In genomic region chr17:63780507-63780906, GRCh38 we compare ENCODE assay signal across 12 cellular contexts. TPM values are rescaled to one million over a fixed set of nuclear protein-coding genes. Genes with fewer than 3 reads are reported as not detected.
DNase-seq lines count a peak whose midpoint lies in the region; ATAC-seq, FAIRE-seq and TF ChIP-seq lines count a peak whose summit lies in the region.
"Had no signal": no experiment of that assay in that cellular context is flagged by ENCODE, and none has a peak within 500 bp of the region (broad histone marks: within the 10 kb centered on the region; RNA-seq: fewer than 3 reads in every experiment).

No MANE protein-coding gene starts in this region.

- peaks cover 61% of the 10 kb centered on the region for H3K4me1 ChIP-seq in A549
- peaks cover 54% of the 10 kb centered on the region for H3K4me1 ChIP-seq in vagina

- peaks cover 54% of the 10 kb centered on the region for H3K4me1 Mint-ChIP-seq in T-helper 17 cell

- TF ChIP-seq RAD21 in A549 (conservative IDR thresholded peaks at IDR 0.05 in 1 of 2, IDR thresholded peaks at IDR 0.05 in 1 of 2), result no peak

- H3K36me3 Mint-ChIP-seq in T-helper 17 cell (ENCODE audit: low read depth), result peaks cover 13% of the 10 kb centered on the region

- H3K36me3 ChIP-seq in vagina, result peaks cover 0 to 3% of the 10 kb centered on the region in 2 donors

- TF ChIP-seq POLR2A in A549 (IDR thresholded peaks at IDR 0.05; ENCODE audit: low read length), result no peak
- no peak for TF ChIP-seq POLR2A in vagina (IDR thresholded peaks at IDR 0.05)

- CTCF ChIA-PET in A549 (lab: Yijun Ruan, JAX), result interaction anchor here (0.6 to 1.3 kb wide), 4 partner anchors 12 to 169 kb away, joined by 3 to 4 read pairs (median 3); no protein-coding TSS in a partner anchor
- CTCF ChIA-PET in HEK293T (lab: Yijun Ruan, JAX), result no interaction called here

- H3K27ac ChIP-seq in A549 (peak overlapping the region in 1 of 2 experiments; percentile 25; a peak in 1 of 6 replicates), vagina (no peak overlapping the region)
- H3K27ac ChIP-seq: BLaER1, heart right ventricle had no signal

- no peak overlapping the region for H3K4me3 Mint-ChIP-seq in T-helper 17 cell

- no peaks in the 10 kb centered on the region for H3K27me3 Mint-ChIP-seq in T-helper 17 cell

- FAIRE-seq in A549 (lab: Jason Lieb, UNC), result no peak

- TF ChIP-seq CTCF in A549 (IDR thresholded peaks at IDR 0.05) (no peak), vagina (IDR thresholded peaks at IDR 0.05) (no peak)

- 88% methylated on average over 1 of the region's 1 CpG for WGBS in A549 (ENCODE audit: missing lambda C conversion rate)

- H3K27me3 ChIP-seq in vagina, result no peaks in the 10 kb centered on the region
- H3K27me3 ChIP-seq: BLaER1, heart right ventricle had no signal

- POLR2A ChIA-PET in A549 (lab: Yijun Ruan, JAX) (interaction anchor here (1.3 kb wide), 1 partner anchor 39 kb away, joined by 3 read pairs; the partner anchor contains the start of gene STRADA), HEK293T (lab: Yijun Ruan, JAX) (interaction anchor here (0.9 to 1.0 kb wide), 2 partner anchors 38 to 80 kb away, joined by 3 read pairs; partner anchors contain the start of gene LIMD2)

- ATAC-seq in A549 (peak; percentile 43 to 51; a peak in 4 of 6 replicates), T-helper 17 cell (no peak), GM21723 (IDR thresholded peaks at IDR 0.05; ENCODE audit: unreplicated experiment) (no peak), GM19395 (IDR thresholded peaks at IDR 0.05; ENCODE audit: unreplicated experiment) (no peak)
- ATAC-seq: heart right ventricle had no signal

- peak overlapping the region; percentile 53 for H3K4me2 ChIP-seq in A549
- H3K4me2 ChIP-seq: BLaER1 had no signal

- intact Hi-C loops in vagina (cut with DNase I), result no loop called here

- H3K27ac Mint-ChIP-seq in T-helper 17 cell, result peak overlapping the region; percentile 72

- TF ChIP-seq EP300 in A549 (IDR thresholded peaks at IDR 0.05), result no peak

- H3K4me3 ChIP-seq in A549, result no peak overlapping the region
- no peak overlapping the region for H3K4me3 ChIP-seq in vagina
- H3K4me3 ChIP-seq: BLaER1, heart right ventricle had no signal

- H3K9me3 ChIP-seq in A549, result no peaks in the 10 kb centered on the region
- H3K9me3 ChIP-seq in T-helper 17 cell (ENCODE audit: control insufficient read depth, low read length, poor library complexity, severe bottlenecking), result no peaks in the 10 kb centered on the region
- H3K9me3 ChIP-seq in vagina, result no peaks in the 10 kb centered on the region
- H3K9me3 ChIP-seq: BLaER1, heart right ventricle had no signal

- DNase-seq in A549 (ENCODE audit: low read depth in 1 of 2, low spot score in 1 of 2), result peak in 1 of 2 experiments; percentile 13
- DNase-seq in HEK293T (ENCODE audit: extremely low spot score), result no peak
- no peak for DNase-seq in T-helper 17 cell
- peak; percentile 10 for DNase-seq in iPS-NIHi11 (ENCODE audit: low spot score)
- DNase-seq in SHP77 treated with DMSO at 0.1 percent for 48 hours (lab: John Stamatoyannopoulos, UW), result no peak
- DNase-seq in vagina (ENCODE audit: extremely low spot score in 2 of 2), result no peak
- DNase-seq: heart right ventricle; NCI-H524 treated with DMSO at 0.1 percent for 48 hours; stimulated activated CD4-positive, alpha-beta T cell treated with anti-CD3 and anti-CD28 coated beads, Interleukin-15, amount 100 ng/mL, for 24 hours had no signal

TF ChIP-seq in A549, 52 proteins besides CTCF, POLR2A, EP300 and RAD21 (continues in another document):
- TF ChIP-seq TFCP2L1 (CRISPR knock-in tag; IDR thresholded peaks at IDR 0.05) (no peak), ZC3H11A (IDR thresholded peaks at IDR 0.05) (no peak), ELK1 (IDR thresholded peaks at IDR 0.05; ENCODE audit: low read depth, low read length) (no peak), NR3C1 (IDR thresholded peaks at IDR 0.05) (no peak), E2F6 (IDR thresholded peaks at IDR 0.05; ENCODE audit: borderline replicate concordance, low read depth) (no peak), HES2 (IDR thresholded peaks at IDR 0.05) (no peak)

TF ChIP-seq in HEK293T, 16 proteins besides CTCF, POLR2A, EP300 and RAD21:
- TF ChIP-seq PKNOX1 (IDR thresholded peaks at IDR 0.05) (peak; percentile 40), FOXK2 (IDR thresholded peaks at IDR 0.05) (no peak)

RNA-seq across cellular contexts. Expression of gene DDX42, which starts 6.5 kb away (rescaled TPM):
- 249 and 262 TPM in 2 replicates for polyA plus RNA-seq in A549 (2011; rRNA removed)
- 66.1 and 76.8 TPM in 2 replicates for polyA plus RNA-seq in A549 (2012; cell fraction: cytosol; rRNA removed)
- 86.7 and 129 TPM in 2 replicates for polyA plus RNA-seq in A549 (2012; cell fraction: nucleus; rRNA removed)
- 124 to 137 TPM (median 126 TPM) in 3 replicates for polyA plus RNA-seq in A549 (2017; fragmentation: RNase III; extraction: RNeasy Plus Mini Kit Qiagen cat#74134 plus additional on column Dnase treatment)
- 74.8 and 77.9 TPM in 2 replicates for polyA minus RNA-seq in A549 (2011; rRNA and poly(A)+ RNA removed)
- total RNA-seq in T-helper 17 cell, result 10 to 100 TPM; 81.6 to 93.6 TPM
- 121 TPM for total RNA-seq in vagina

RNA-seq across cellular contexts. Expression of gene CCDC47, which starts 7.1 kb away (rescaled TPM):
- polyA plus RNA-seq in A549 (2011; rRNA removed), result 135 and 163 TPM in 2 replicates
- 37.3 and 46.3 TPM in 2 replicates for polyA plus RNA-seq in A549 (2012; cell fraction: cytosol; rRNA removed)
- polyA plus RNA-seq in A549 (2012; cell fraction: nucleus; rRNA removed), result 28.2 and 30.7 TPM in 2 replicates
- polyA plus RNA-seq in A549 (2017; fragmentation: RNase III; extraction: RNeasy Plus Mini Kit Qiagen cat#74134 plus additional on column Dnase treatment), result 136 to 141 TPM (median 139 TPM) in 3 replicates
- polyA minus RNA-seq in A549 (2011; rRNA and poly(A)+ RNA removed), result 40.9 and 48.1 TPM in 2 replicates
- total RNA-seq in T-helper 17 cell, result 10 to 100 TPM; 32.6 to 33.5 TPM
- 66.5 TPM for total RNA-seq in vagina

RNA-seq across cellular contexts. Expression of gene STRADA, which starts 38.9 kb away (rescaled TPM):
- 33.0 and 42.7 TPM in 2 replicates for polyA plus RNA-seq in A549 (2011; rRNA removed)
- 29.2 and 33.2 TPM in 2 replicates for polyA plus RNA-seq in A549 (2012; cell fraction: cytosol; rRNA removed)
- 97.4 and 98.8 TPM in 2 replicates for polyA plus RNA-seq in A549 (2012; cell fraction: nucleus; rRNA removed)
- polyA plus RNA-seq in A549 (2017; fragmentation: RNase III; extraction: RNeasy Plus Mini Kit Qiagen cat#74134 plus additional on column Dnase treatment), result 26.3 to 30.3 TPM (median 27.5 TPM) in 3 replicates
- polyA minus RNA-seq in A549 (2011; rRNA and poly(A)+ RNA removed), result 29.6 and 31.0 TPM in 2 replicates
- 10 to 100 TPM; 44.5 to 50.2 TPM for total RNA-seq in T-helper 17 cell
- 19.4 TPM for total RNA-seq in vagina

RNA-seq across cellular contexts. Expression of gene PSMC5, which starts 46.7 kb away (rescaled TPM):
- polyA plus RNA-seq in A549 (2011; rRNA removed) (222 and 303 TPM in 2 replicates), A549 (2017; fragmentation: RNase III; extraction: RNeasy Plus Mini Kit Qiagen cat#74134 plus additional on column Dnase treatment) (399 to 406 TPM (median 399 TPM) in 3 replicates)
- polyA plus RNA-seq in A549 (2012; cell fraction: cytosol; rRNA removed), result 297 and 348 TPM in 2 replicates
- 173 and 210 TPM in 2 replicates for polyA plus RNA-seq in A549 (2012; cell fraction: nucleus; rRNA removed)
- 234 and 240 TPM in 2 replicates for polyA minus RNA-seq in A549 (2011; rRNA and poly(A)+ RNA removed)
- total RNA-seq in T-helper 17 cell (10 to 100 TPM; 83.5 to 92.2 TPM), vagina (92.3 TPM)

RNA-seq across cellular contexts. Expression of gene FTSJ3, which starts 47.0 kb away (rescaled TPM):
- polyA plus RNA-seq in A549 (2011; rRNA removed) (62.6 and 74.5 TPM in 2 replicates), A549 (2017; fragmentation: RNase III; extraction: RNeasy Plus Mini Kit Qiagen cat#74134 plus additional on column Dnase treatment) (95.7 to 104 TPM (median 98.6 TPM) in 3 replicates)
- 54.7 and 62.3 TPM in 2 replicates for polyA plus RNA-seq in A549 (2012; cell fraction: cytosol; rRNA removed)
- 82.3 and 82.7 TPM in 2 replicates for polyA plus RNA-seq in A549 (2012; cell fraction: nucleus; rRNA removed)
- 92.7 and 119 TPM in 2 replicates for polyA minus RNA-seq in A549 (2011; rRNA and poly(A)+ RNA removed)
- total RNA-seq in T-helper 17 cell (10 to 100 TPM; 44.2 to 54.3 TPM), vagina (44.7 TPM)

Comparison
In these comparisons a context has a peak if more than half of its experiments do, and no peak if none do; other contexts are left out.
1. ATAC-seq: peak in A549 (2 of 2); none in T-helper 17 cell (single experiment), GM21723 (single experiment) and GM19395 (single experiment).